ENCODE assay signal across 14 cellular contexts in the genomic region with DNA sequence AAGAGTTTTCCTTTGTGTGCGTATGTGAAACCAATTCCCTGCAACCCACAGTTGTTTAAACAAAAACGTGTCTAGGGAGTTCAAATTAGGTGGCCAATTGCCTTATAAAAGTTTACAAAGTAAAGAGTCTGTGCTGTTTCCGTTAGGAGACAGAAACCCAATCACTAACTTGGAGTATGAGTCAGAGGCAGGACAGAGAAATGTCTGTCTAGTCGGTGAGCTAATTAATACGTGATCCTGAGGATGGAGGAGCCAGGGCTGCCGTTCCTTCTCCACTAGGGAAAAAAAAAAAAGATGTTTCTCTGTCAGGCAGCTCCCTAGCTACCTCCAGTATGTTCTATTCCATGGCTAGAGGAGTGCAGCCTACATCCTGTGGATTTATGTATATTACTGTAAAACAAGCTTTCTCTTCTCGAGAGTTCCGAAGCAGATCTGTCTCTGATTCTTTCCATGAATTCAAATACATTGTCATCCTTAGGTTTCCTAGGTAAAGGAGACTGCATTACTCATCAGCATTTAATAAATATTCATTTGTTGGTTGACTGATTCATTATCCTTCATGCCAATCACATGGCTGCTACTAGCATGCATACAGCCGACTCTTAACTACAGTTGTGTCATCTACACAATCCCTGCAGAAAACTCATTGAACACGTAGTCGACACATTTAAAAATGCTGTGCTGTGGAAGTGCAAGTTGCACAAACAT.
A peak's percentile ranks its signal among the peaks of the same experiment; 100 is the strongest.
DNase-seq lines count a peak whose midpoint lies in the region; ATAC-seq and TF ChIP-seq lines count a peak whose summit lies in the region.
"Had no signal": no experiment of that assay in that cellular context is flagged by ENCODE, and none has a peak within 500 bp of the region (broad histone marks: within the 10 kb centered on the region; RNA-seq: fewer than 3 reads in every experiment).

No MANE protein-coding gene starts in this region.

- H2BK20ac ChIP-seq in IMR-90 (ENCODE audit: low read depth, low read length) = no peak overlapping the region

- ATAC-seq in IMR-90 (ENCODE audit: low read depth) (peak; percentile 89), HG03469 (IDR thresholded peaks at IDR 0.05; ENCODE audit: unreplicated experiment) (no peak), GM19467 (IDR thresholded peaks at IDR 0.05; ENCODE audit: unreplicated experiment) (no peak), left lobe of liver (no peak)
- ATAC-seq: effector memory CD8-positive, alpha-beta T cell had no signal

- no peak overlapping the region for H4K91ac ChIP-seq in IMR-90 (ENCODE audit: insufficient read depth, low read depth, low read length)

- no peak overlapping the region for H3K56ac ChIP-seq in IMR-90 (ENCODE audit: extremely low read depth, insufficient read depth, low read length)

- H3K4me3 Mint-ChIP-seq in mesothelial cell of epicardium = no peak overlapping the region
- H3K4me3 Mint-ChIP-seq: activated naive CD4-positive, alpha-beta T cell treated with anti-CD3 and anti-CD28 coated beads, Interleukin-2, amount 10 ng/mL, durations not matched to agents 7 days and 5 days; effector memory CD8-positive, alpha-beta T cell had no signal

- no peak overlapping the region; the same call in 1 of the 2 replicates for H4K5ac ChIP-seq in IMR-90 (ENCODE audit: low read depth, low read length)

- POLR2A ChIA-PET in AG04450 (lab: Yijun Ruan, JAX) (interaction anchor here (0.6 to 0.7 kb wide), 2 partner anchors 14 to 864 kb away, joined by 3 read pairs; no protein-coding TSS in a partner anchor), IMR-90 (lab: Charles Lee; ENCODE audit: unreplicated experiment) (interaction anchor here (0.6 kb wide), 1 partner anchor 131 kb away, joined by 3 read pairs; no protein-coding TSS in a partner anchor)

- H3K23ac ChIP-seq in IMR-90 (ENCODE audit: low read depth, low read length) = no peak overlapping the region

- H3K79me1 ChIP-seq in IMR-90 (ENCODE audit: low read depth in 1 of 2, low read length in 2 of 2) = no peaks in the 10 kb centered on the region

- H2AFZ ChIP-seq in IMR-90 (replicated peaks; ENCODE audit: low read length, poor library complexity) = no peak overlapping the region

- in situ Hi-C loops in IMR-90 (cut with MboI; ENCODE audit: low sequenced_read_pairs) = no loop called here

- H3K36me3 ChIP-seq in IMR-90 (ENCODE audit: control insufficient read depth, insufficient read depth, low read length) = 0 out of 2 replicates have a peak, but pooled peaks cover 1% of the 10 kb centered on the region
- H3K36me3 ChIP-seq: neutrophil had no signal

- H2BK15ac ChIP-seq in IMR-90 (ENCODE audit: low read depth, low read length) = 0 out of 3 replicates have a peak overlapping the region, but pooled peaks have one; percentile 8

- 20% methylated on average over 1 of the region's 11 CpGs; no CpG with 5 or more reads in 1 of the 2 experiments for WGBS in IMR-90 (ENCODE audit: extremely low coverage in 2 of 2, insufficient read length in 1 of 2), 2 experiments

- H3K18ac ChIP-seq in IMR-90 (ENCODE audit: low read depth, low read length) = peak overlapping the region; percentile 87; the same call in 1 of the 2 replicates

- peaks cover 37% of the 10 kb centered on the region for H3K4me1 Mint-ChIP-seq in mesothelial cell of epicardium
- H3K4me1 Mint-ChIP-seq: activated naive CD4-positive, alpha-beta T cell treated with anti-CD3 and anti-CD28 coated beads, Interleukin-2, amount 10 ng/mL, durations not matched to agents 7 days and 5 days had no signal

- peaks cover 5% of the 10 kb centered on the region for H3K27me3 Mint-ChIP-seq in mesothelial cell of epicardium (ENCODE audit: low read depth)
- H3K27me3 Mint-ChIP-seq: activated naive CD4-positive, alpha-beta T cell treated with anti-CD3 and anti-CD28 coated beads, Interleukin-2, amount 10 ng/mL, durations not matched to agents 7 days and 5 days had no signal

- H4K20me1 ChIP-seq in IMR-90 (ENCODE audit: insufficient read depth, low read length) = no peaks in the 10 kb centered on the region

- CTCF ChIA-PET in AG04450 (lab: Charles Lee) (no interaction called here), IMR-90 (lab: Yijun Ruan, JAX) (interaction anchor here (0.6 to 1.0 kb wide), 3 partner anchors 19 to 853 kb away, joined by 3 read pairs; no protein-coding TSS in a partner anchor)

- no peak overlapping the region; the same call in 1 of the 2 replicates for H3K9ac ChIP-seq in IMR-90 (ENCODE audit: low read depth, low read length)

- 0 out of 2 replicates have a peak overlapping the region, but pooled peaks have one; percentile 4 for H2BK120ac ChIP-seq in IMR-90 (ENCODE audit: low read depth, low read length)

- H2AK9ac ChIP-seq in IMR-90 (replicated peaks; ENCODE audit: low read depth, low read length, poor library complexity) = no peak overlapping the region

- H3K27ac ChIP-seq in AG04450 (ENCODE audit: low read depth, low read length) (no peak overlapping the region), IMR-90 (ENCODE audit: insufficient read depth, low read length) (no peak overlapping the region)
- H3K27ac ChIP-seq: C4-2B, neutrophil had no signal

- peaks cover 2% of the 10 kb centered on the region for H3K27me3 ChIP-seq in AG04450 (ENCODE audit: control insufficient read depth, insufficient read depth, low read length)
- peaks cover 6% of the 10 kb centered on the region for H3K27me3 ChIP-seq in IMR-90 (ENCODE audit: control insufficient read depth, insufficient read depth, low read length)
- H3K27me3 ChIP-seq: neutrophil had no signal

- peak overlapping the region; percentile 74 for H3K4me2 ChIP-seq in IMR-90 (ENCODE audit: low read depth, low read length)

- intact Hi-C loops in IMR-90 (cut with micrococcal nuclease) = no loop called here

- peak overlapping the region; percentile 68 for H3K27ac Mint-ChIP-seq in mesothelial cell of epicardium
- H3K27ac Mint-ChIP-seq: activated naive CD4-positive, alpha-beta T cell treated with anti-CD3 and anti-CD28 coated beads, Interleukin-2, amount 10 ng/mL, durations not matched to agents 7 days and 5 days; effector memory CD8-positive, alpha-beta T cell had no signal

- peaks cover 5% of the 10 kb centered on the region for H3K36me3 Mint-ChIP-seq in mesothelial cell of epicardium
- H3K36me3 Mint-ChIP-seq: activated naive CD4-positive, alpha-beta T cell treated with anti-CD3 and anti-CD28 coated beads, Interleukin-2, amount 10 ng/mL, durations not matched to agents 7 days and 5 days had no signal

- H2BK5ac ChIP-seq in IMR-90 (ENCODE audit: low read depth, low read length, poor library complexity, severe bottlenecking) = peak overlapping the region; percentile 58

- H2AK5ac ChIP-seq in IMR-90 (ENCODE audit: low read depth, low read length) = no peak overlapping the region

- H3K14ac ChIP-seq in IMR-90 (replicated peaks; ENCODE audit: low read depth, low read length) = 0 out of 2 replicates have a peak overlapping the region, but pooled peaks have one; percentile 10

- dilution Hi-C loops in IMR-90 (cut with HindIII; ENCODE audit: low sequenced_read_pairs, unreplicated experiment) = no loop called here

- DNase-seq in AG04450 (ENCODE audit: low read depth, low spot score) = peak; percentile 16
- peak; percentile 84 for DNase-seq in IMR-90
- DNase-seq in cardiac fibroblast (ENCODE audit: low read depth in 2 of 2) = peak; percentile 69 to 75
- no peak for DNase-seq in mesothelial cell of epicardium (ENCODE audit: low spot score in 2 of 2, unreplicated experiment in 2 of 2)
- DNase-seq in OCI-M1 (lab: John Stamatoyannopoulos, UW) = no peak
- DNase-seq in left lobe of liver (ENCODE audit: low spot score) = no peak
- DNase-seq: activated CD4-positive, alpha-beta T cell treated with anti-CD3 and anti-CD28 coated beads, Interleukin-2, amount 50 U/mL, for 4 hours; activated naive CD4-positive, alpha-beta T cell treated with anti-CD3 and anti-CD28 coated beads, Interleukin-2, amount 10 ng/mL, durations not matched to agents 7 days and 5 days; effector memory CD8-positive, alpha-beta T cell; stimulated activated naive CD4-positive, alpha-beta T cell had no signal

- H3K4me3 ChIP-seq in AG04450 (ENCODE audit: low read depth, low read length) (no peak overlapping the region; the same call in 1 of the 2 replicates), IMR-90 (ENCODE audit: insufficient read depth, low read depth, low read length) (peak overlapping the region; percentile 18; the same call in 1 of the 2 replicates), cardiac fibroblast (replicated peaks in 1 of 2; ENCODE audit: low read depth in 2 of 2, low read length in 2 of 2) (no peak overlapping the region)

- TF ChIP-seq CTCF in AG04450 (IDR thresholded peaks at IDR 0.05; ENCODE audit: low read depth, low read length) (no peak), IMR-90 (conservative IDR thresholded peaks at IDR 0.05; ENCODE audit: low read depth, low read length) (no peak), cardiac fibroblast (IDR thresholded peaks at IDR 0.05; ENCODE audit: low read depth, low read length) (no peak), mesothelial cell of epicardium (IDR thresholded peaks at IDR 0.05; ENCODE audit: unreplicated experiment) (no peak)

- peaks cover 5% of the 10 kb centered on the region for H3K4me1 ChIP-seq in IMR-90 (ENCODE audit: control insufficient read depth, insufficient read depth, low read length)

- peak; percentile 25; the same call in 1 of the 2 replicates for TF ChIP-seq RAD21 in IMR-90 (IDR thresholded peaks at IDR 0.05; ENCODE audit: low read length)

- no peaks in the 10 kb centered on the region for H3K9me3 Mint-ChIP-seq in mesothelial cell of epicardium
- H3K9me3 Mint-ChIP-seq: activated naive CD4-positive, alpha-beta T cell treated with anti-CD3 and anti-CD28 coated beads, Interleukin-2, amount 10 ng/mL, durations not matched to agents 7 days and 5 days; effector memory CD8-positive, alpha-beta T cell had no signal

- H4K8ac ChIP-seq in IMR-90 (ENCODE audit: low read depth in 2 of 2, low read length in 2 of 2) = 0 out of 4 replicates have a peak overlapping the region, but pooled peaks of 1 of the 2 experiments have one; percentile 20

- peak overlapping the region; percentile 40; the same call in 1 of the 2 replicates for H3K4ac ChIP-seq in IMR-90 (ENCODE audit: low read depth, low read length)

- no TSS peak for BruUV-seq in IMR-90 (replicated peaks; lab: Mats Ljungman, UMichigan)

- H3K9me3 ChIP-seq in AG04450 (ENCODE audit: control insufficient read depth, insufficient read depth, low read length) (no peaks in the 10 kb centered on the region), IMR-90 (ENCODE audit: control insufficient read depth, insufficient read depth, low read length) (no peaks in the 10 kb centered on the region)
- H3K9me3 ChIP-seq: neutrophil had no signal

- no peaks in the 10 kb centered on the region for H3K9me1 ChIP-seq in IMR-90 (ENCODE audit: insufficient read depth, low read length)

- TF ChIP-seq POLR2A in IMR-90 (IDR thresholded peaks at IDR 0.05; ENCODE audit: low read depth, low read length) = no peak

TF ChIP-seq in IMR-90, 13 proteins besides CTCF, POLR2A, EP300 and RAD21:
- TF ChIP-seq NFE2L2 (IDR thresholded peaks at IDR 0.05; ENCODE audit: low read depth, low read length) (no peak), SMC3 (IDR thresholded peaks at IDR 0.05; ENCODE audit: low read depth, low read length) (peak; percentile 16; the same call in 1 of the 2 replicates), FOS (IDR thresholded peaks at IDR 0.05; ENCODE audit: low read depth, low read length) (peak; percentile 89), BHLHE40 (IDR thresholded peaks at IDR 0.05; ENCODE audit: low read depth, low read length) (peak; percentile 34; the same call in 1 of the 2 replicates)

Comparison
In these comparisons a context has a peak if more than half of its experiments do, and no peak if none do; other contexts are left out.
1. DNase-seq: peak in AG04450 (single experiment), IMR-90 (single experiment) and cardiac fibroblast (2 of 2); none in mesothelial cell of epicardium (0 of 2), OCI-M1 (single experiment) and left lobe of liver (single experiment).